Comparison of ENCODE assay signal across 7 cellular contexts in the genomic region with DNA sequence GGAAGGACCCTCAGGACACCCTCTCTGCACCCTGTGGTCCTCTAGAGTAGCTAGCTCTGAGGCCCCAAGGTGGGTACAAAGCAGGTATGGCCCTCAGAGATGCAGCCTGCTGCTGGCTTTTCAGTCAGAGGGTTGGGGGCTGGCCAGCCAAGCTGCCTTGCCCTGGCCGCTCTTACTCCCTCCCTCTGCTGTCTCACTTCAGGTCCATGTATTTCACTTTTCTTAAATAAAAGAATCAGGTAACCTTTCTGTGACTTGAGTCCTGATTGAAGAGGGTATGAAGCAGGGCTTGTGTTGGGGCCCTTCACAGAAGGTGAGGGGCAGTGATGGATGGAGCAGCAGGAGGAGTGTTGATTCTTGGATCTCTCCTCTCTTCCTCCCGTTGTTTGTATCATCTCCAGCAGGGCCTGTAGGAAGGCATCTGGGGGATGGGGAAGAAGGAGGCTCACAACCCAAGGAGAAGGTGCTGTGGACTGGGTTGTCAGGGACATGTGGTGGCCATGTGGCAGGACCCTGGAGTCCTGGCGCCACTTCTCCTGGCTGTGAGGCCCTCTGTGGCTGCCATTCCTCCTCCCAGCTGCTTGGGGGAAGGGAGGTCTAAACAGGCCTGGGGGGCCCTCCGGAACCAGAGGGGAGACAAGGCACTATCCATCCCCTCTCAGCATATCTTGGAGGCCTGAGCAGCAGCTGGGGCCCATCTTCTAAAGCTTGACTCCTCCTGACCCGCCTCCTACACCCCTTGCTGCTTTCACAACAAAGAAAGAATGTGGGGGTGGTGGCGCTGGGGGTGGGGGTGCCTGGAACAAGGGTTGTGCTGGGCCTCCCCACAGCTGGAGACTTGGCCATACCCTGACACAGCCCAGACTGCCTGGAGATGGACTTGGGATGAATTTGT. TPM values are rescaled to one million over a fixed set of nuclear protein-coding genes. Genes with fewer than 3 reads are reported as not detected.
DNase-seq lines count a peak whose midpoint lies in the region; ATAC-seq and TF ChIP-seq lines count a peak whose summit lies in the region.
"Had no signal": no experiment of that assay in that cellular context is flagged by ENCODE, and none has a peak within 500 bp of the region (broad histone marks: within the 10 kb centered on the region; RNA-seq: fewer than 3 reads in every experiment).

No MANE protein-coding gene starts in this region.

- intact Hi-C loops in right lobe of liver (cut with DNase I) = no loop called here

- peaks cover 0 to 5% (median under 1%) of the 10 kb centered on the region in 4 donors for H3K4me1 ChIP-seq in right lobe of liver

- TF ChIP-seq CTCF in right lobe of liver (IDR thresholded peaks at IDR 0.05) = no peak

- H3K27me3 Mint-ChIP-seq in T-cell = peaks cover 10 to 30% of the 10 kb centered on the region in 2 donors

- peak overlapping the region; percentile 34 to 65 (median 58) for H3K4me3 Mint-ChIP-seq in T-cell

- TF ChIP-seq POLR2A in right lobe of liver (IDR thresholded peaks at IDR 0.05) = no peak

- H3K27ac ChIP-seq in right lobe of liver = no peak overlapping the region

- H3K27me3 ChIP-seq in right lobe of liver = no peaks in the 10 kb centered on the region

- WGBS in right lobe of liver (ENCODE audit: insufficient coverage, low coverage, low lambda C conversion rate, missing lambda C conversion rate) = 69% methylated on average over 2 of the region's 6 CpGs

- CTCF ChIA-PET in T-cell (lab: Charles Lee) = interaction anchor here in 1 of 2 donors (0.5 kb wide), 1 partner anchor 380 kb away, joined by 4 read pairs; no protein-coding TSS in a partner anchor

- H3K4me3 ChIP-seq in right lobe of liver = no peak overlapping the region

- H3K27ac Mint-ChIP-seq in T-cell = no peak overlapping the region

- POLR2A ChIA-PET in T-cell (lab: Charles Lee) = interaction anchor here (0.6 kb wide), 2 partner anchors 45 to 439 kb away, joined by 3 to 7 read pairs; no protein-coding TSS in a partner anchor

- peaks cover 40% of the 10 kb centered on the region for H3K36me3 Mint-ChIP-seq in T-cell

- peaks cover 0 to 40% (median 12%) of the 10 kb centered on the region in 4 donors for H3K36me3 ChIP-seq in right lobe of liver

- peaks cover 0 to 15% (median 6%) of the 10 kb centered on the region in 3 donors for H3K4me1 Mint-ChIP-seq in T-cell

- ATAC-seq in T-cell (replicated peaks in 1 of 4) (no peak), right lobe of liver (peak in 3 of 4 donors; percentile 3 to 23 (median 9)), HG03108 (IDR thresholded peaks at IDR 0.05; ENCODE audit: unreplicated experiment) (no peak)

- no peaks in the 10 kb centered on the region for H3K9me3 Mint-ChIP-seq in T-cell

- DNase-seq in AG20443 (ENCODE audit: low spot score) (peak; percentile 68), T-cell (no peak), right lobe of liver (no peak), SKM-1 (lab: John Stamatoyannopoulos, UW; ENCODE audit: unreplicated experiment) (no peak), NCI-H1092 (lab: John Stamatoyannopoulos, UW) (no peak)
- DNase-seq: SIG-M5 had no signal

- H3K9me3 ChIP-seq in right lobe of liver = no peaks in the 10 kb centered on the region

RNA-seq across cellular contexts. Expression of a gene that starts 1.0 kb away (rescaled TPM):
- 10 to 100 TPM in 2 of 5 donors, 1 to 10 TPM in 2, under 1 TPM in 1; 0.56 to 11.3 (median 1.6) TPM for total RNA-seq in T-cell
- 1 to 10 TPM in 3 of 6 experiments, under 1 TPM in 3; 0.55 to 1.8 (median 0.99) TPM for total RNA-seq in right lobe of liver

RNA-seq across cellular contexts. Expression of a gene that starts 15.7 kb away (rescaled TPM):
- total RNA-seq in T-cell (10 to 100 TPM; 37.8 to 48.5 (median 45.5) TPM), right lobe of liver (100 to 1,000 TPM in 1 of 6 experiments, 10 to 100 TPM in 5; 45.8 to 134 (median 65.0) TPM)

RNA-seq across cellular contexts. Expression of a gene that starts 15.9 kb away (rescaled TPM):
- total RNA-seq in T-cell = 10 to 100 TPM; 34.8 to 66.3 (median 52.0) TPM
- total RNA-seq in right lobe of liver = 10 to 100 TPM; 41.6 to 63.1 (median 60.4) TPM

RNA-seq across cellular contexts. Expression of a gene that starts 21.4 kb away (rescaled TPM):
- total RNA-seq in T-cell (10 to 100 TPM in 3 of 5 donors, 1 to 10 TPM in 2; 6.9 to 15.9 (median 11.6) TPM), right lobe of liver (10 to 100 TPM in 1 of 6 experiments, 1 to 10 TPM in 5; 6.5 to 12.7 (median 8.8) TPM)

RNA-seq across cellular contexts. Expression of a gene that starts 53.7 kb away (rescaled TPM):
- total RNA-seq in T-cell = 10 to 100 TPM; 27.3 to 51.2 (median 47.3) TPM
- 10 to 100 TPM; 21.8 to 45.0 (median 23.3) TPM for total RNA-seq in right lobe of liver

Comparison
In these comparisons a context has a peak if more than half of its experiments do, and no peak if none do; other contexts are left out.
1. ATAC-seq: peak in right lobe of liver (3 of 4); none in T-cell (0 of 4) and HG03108 (single experiment).